In genomic region chr5:1635477-1635876, GRCh38 we compare ENCODE assay signal across 8 cellular contexts.
DNase-seq lines count a peak whose midpoint lies in the region; ATAC-seq and TF ChIP-seq lines count a peak whose summit lies in the region.
"Not testable (repeated sequence)": the region's sequence is repeated elsewhere in the genome, so short reads cannot be mapped to it uniquely, and the experiment has no call there.

No MANE protein-coding gene starts in this region.

- peaks cover 21% of the 10 kb centered on the region for H3K4me1 Mint-ChIP-seq in T-helper 17 cell
- peaks cover 42% of the 10 kb centered on the region for H3K4me1 Mint-ChIP-seq in activated T-cell treated with anti-CD3 and anti-CD28 coated beads, Interleukin-2, amount 50 U/mL, for 24 hours (ENCODE audit: low read depth)
- not testable (repeated sequence) for H3K4me1 Mint-ChIP-seq in endothelial cell (ENCODE audit: unreplicated experiment)
- H3K4me1 Mint-ChIP-seq in naive B cell, result peaks cover 12 to 24% (median 23%) of the 10 kb centered on the region in 3 donors
- peaks cover 41% of the 10 kb centered on the region for H3K4me1 Mint-ChIP-seq in stimulated activated memory B cell treated with anti-CD40 and anti-IgM and Interleukin-4, amounts not matched to agents 10 μg/mL and 1 μg/mL and 100 μg/mL, for 72 hours

- not testable (repeated sequence) for H3K36me3 Mint-ChIP-seq in T-helper 17 cell (ENCODE audit: low read depth); endothelial cell (ENCODE audit: low read depth, unreplicated experiment); naive B cell; stimulated activated memory B cell treated with anti-CD40 and anti-IgM and Interleukin-4, amounts not matched to agents 10 μg/mL and 1 μg/mL and 100 μg/mL, for 72 hours
- H3K36me3 Mint-ChIP-seq in activated T-cell treated with anti-CD3 and anti-CD28 coated beads, Interleukin-2, amount 50 U/mL, for 24 hours (ENCODE audit: low read depth), result peaks cover 24% of the 10 kb centered on the region

- peaks cover 48% of the 10 kb centered on the region for H3K27me3 ChIP-seq in AG04450 (ENCODE audit: control insufficient read depth, insufficient read depth, low read length)

- not testable (repeated sequence) for H3K9me3 Mint-ChIP-seq in activated T-cell treated with anti-CD3 and anti-CD28 coated beads, Interleukin-2, amount 50 U/mL, for 24 hours; endothelial cell (ENCODE audit: unreplicated experiment); naive B cell; stimulated activated memory B cell treated with anti-CD40 and anti-IgM and Interleukin-4, amounts not matched to agents 10 μg/mL and 1 μg/mL and 100 μg/mL, for 72 hours

- POLR2A ChIA-PET in AG04450 (lab: Yijun Ruan, JAX), result not testable (repeated sequence)

- DNase-seq in AG04450 (ENCODE audit: low read depth, low spot score), result peak; percentile 4
- DNase-seq in H4 (ENCODE audit: low spot score), result peak; percentile 50
- not testable (repeated sequence) for DNase-seq in T-helper 17 cell; activated T-cell treated with anti-CD3 and anti-CD28 coated beads, Interleukin-2, amount 50 U/mL, for 24 hours; endothelial cell (ENCODE audit: low spot score); naive B cell
- peak; percentile 6 for DNase-seq in amniotic epithelial cell (ENCODE audit: low read depth)

- not testable (repeated sequence) for H3K9me3 ChIP-seq in AG04450 (ENCODE audit: control insufficient read depth, insufficient read depth, low read length); T-helper 17 cell (ENCODE audit: control insufficient read depth, low read length, poor library complexity, severe bottlenecking)

- H3K27ac Mint-ChIP-seq in T-helper 17 cell; endothelial cell (ENCODE audit: unreplicated experiment): not testable (repeated sequence)
- H3K27ac Mint-ChIP-seq in activated T-cell treated with anti-CD3 and anti-CD28 coated beads, Interleukin-2, amount 50 U/mL, for 24 hours, result peak overlapping the region; percentile 76
- H3K27ac Mint-ChIP-seq in naive B cell, result peak overlapping the region in 4 of 6 donors; percentile 18 to 80 (median 68)
- H3K27ac Mint-ChIP-seq in stimulated activated memory B cell treated with anti-CD40 and anti-IgM and Interleukin-4, amounts not matched to agents 10 μg/mL and 1 μg/mL and 100 μg/mL, for 72 hours, result peak overlapping the region; percentile 79

- H3K4me3 Mint-ChIP-seq in T-helper 17 cell (peak overlapping the region; percentile 75), endothelial cell (ENCODE audit: unreplicated experiment) (peak overlapping the region; percentile 25), naive B cell (peak overlapping the region; percentile 57 to 96 (median 80))
- H3K4me3 Mint-ChIP-seq in activated T-cell treated with anti-CD3 and anti-CD28 coated beads, Interleukin-2, amount 50 U/mL, for 24 hours, result peak overlapping the region; percentile 92
- H3K4me3 Mint-ChIP-seq in stimulated activated memory B cell treated with anti-CD40 and anti-IgM and Interleukin-4, amounts not matched to agents 10 μg/mL and 1 μg/mL and 100 μg/mL, for 72 hours, result peak overlapping the region; percentile 56

- H3K27ac ChIP-seq in AG04450 (ENCODE audit: low read depth, low read length), result not testable (repeated sequence)

- H3K4me3 ChIP-seq in AG04450 (ENCODE audit: low read depth, low read length), result not testable (repeated sequence)

- TF ChIP-seq CTCF in AG04450 (IDR thresholded peaks at IDR 0.05; ENCODE audit: low read depth, low read length); endothelial cell (IDR thresholded peaks at IDR 0.05; ENCODE audit: unreplicated experiment): not testable (repeated sequence)

- ATAC-seq in T-helper 17 cell; naive B cell (ENCODE audit: low read depth in 2 of 2); stimulated activated memory B cell treated with anti-CD40 and anti-IgM and Interleukin-4, amounts not matched to agents 10 μg/mL and 1 μg/mL and 100 μg/mL, for 72 hours: not testable (repeated sequence)

- H3K27me3 Mint-ChIP-seq in T-helper 17 cell; activated T-cell treated with anti-CD3 and anti-CD28 coated beads, Interleukin-2, amount 50 U/mL, for 24 hours; naive B cell; stimulated activated memory B cell treated with anti-CD40 and anti-IgM and Interleukin-4, amounts not matched to agents 10 μg/mL and 1 μg/mL and 100 μg/mL, for 72 hours: not testable (repeated sequence)
- H3K27me3 Mint-ChIP-seq in endothelial cell (ENCODE audit: unreplicated experiment), result peaks cover 12% of the 10 kb centered on the region

- CTCF ChIA-PET in AG04450 (lab: Charles Lee), result not testable (repeated sequence)

Comparison
In these comparisons a context has a peak if more than half of its experiments do, and no peak if none do; other contexts are left out.
1. H3K4me3 Mint-ChIP-seq: peak in every context shown above with its lines; median percentile 92 in activated T-cell treated with anti-CD3 and anti-CD28 coated beads, Interleukin-2, amount 50 U/mL, for 24 hours; 80 in naive B cell; 75 in T-helper 17 cell; 56 in stimulated activated memory B cell treated with anti-CD40 and anti-IgM and Interleukin-4, amounts not matched to agents 10 μg/mL and 1 μg/mL and 100 μg/mL, for 72 hours; 25 in endothelial cell.